6 cellular contexts compared by ENCODE assay signal in genomic region chr12:128567730-128568129, GRCh38.
"Had no signal": no experiment of that assay in that cellular context is flagged by ENCODE, and none has a peak within 500 bp of the region (broad histone marks: within the 10 kb centered on the region; RNA-seq: fewer than 3 reads in every experiment).

No MANE protein-coding gene starts in this region.

- FAIRE-seq: HTR-8/SVneo, K562 had no signal

- ATAC-seq: K562 had no signal

- H3K27ac ChIP-seq: HL-60 had no signal

- DNase-seq: IMR-90, KBM-7, KG1 had no signal

- H3K4me3 ChIP-seq: K562 had no signal
